ENCODE assay signal across 8 cellular contexts in the genomic region with DNA sequence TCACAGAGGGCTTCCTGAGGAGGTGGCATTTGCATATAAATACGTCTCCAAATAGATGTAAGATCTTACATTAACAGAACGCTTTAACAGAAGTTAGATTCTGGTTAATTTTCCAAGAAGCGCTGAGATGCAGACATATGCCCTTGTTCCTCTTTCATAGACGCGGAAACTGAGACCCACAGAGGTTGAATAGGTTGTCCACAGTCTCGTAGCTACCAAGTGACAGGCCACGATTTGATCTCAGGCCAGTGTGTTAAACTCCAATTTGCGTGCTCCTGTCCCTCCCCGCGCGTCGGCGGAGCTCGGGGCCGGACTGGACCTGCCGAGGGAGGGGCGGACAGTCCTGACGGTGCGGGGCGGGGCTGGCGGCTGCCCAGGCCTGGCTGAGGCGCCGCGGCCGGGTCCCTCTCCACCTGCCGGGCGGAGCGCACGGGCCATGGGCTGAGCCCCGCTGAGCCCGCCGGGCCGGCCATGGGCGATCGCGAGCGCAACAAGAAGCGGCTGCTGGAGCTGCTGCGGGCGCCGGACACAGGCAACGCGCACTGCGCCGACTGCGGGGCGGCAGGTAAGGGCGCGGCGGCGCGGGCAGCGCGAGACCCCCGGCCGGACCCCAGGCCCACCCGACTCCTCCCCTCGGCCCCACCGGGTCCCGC. TPM values are rescaled to one million over a fixed set of nuclear protein-coding genes. Genes with fewer than 3 reads are reported as not detected.
DNase-seq lines count a peak whose midpoint lies in the region; ATAC-seq and TF ChIP-seq lines count a peak whose summit lies in the region.

A gene with protein sequence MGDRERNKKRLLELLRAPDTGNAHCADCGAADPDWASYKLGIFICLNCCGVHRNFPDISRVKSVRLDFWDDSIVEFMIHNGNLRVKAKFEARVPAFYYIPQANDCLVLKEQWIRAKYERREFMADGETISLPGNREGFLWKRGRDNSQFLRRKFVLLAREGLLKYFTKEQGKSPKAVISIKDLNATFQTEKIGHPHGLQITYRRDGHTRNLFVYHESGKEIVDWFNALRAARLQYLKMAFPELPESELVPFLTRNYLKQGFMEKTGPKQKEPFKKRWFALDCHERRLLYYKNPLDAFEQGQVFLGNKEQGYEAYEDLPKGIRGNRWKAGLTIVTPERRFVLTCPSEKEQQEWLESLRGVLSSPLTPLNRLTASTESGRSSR (plus strand): TSS at position 402 of the 653 bp plus-strand sequence. CDS start 70 bp downstream, at position 472.

- POLR2A ChIA-PET in Caco-2 (lab: Charles Lee) = interaction anchor here (0.5 to 0.6 kb wide), 2 partner anchors 97 to 807 kb away, joined by 3 to 7 read pairs; a partner anchor contains a TSS
- POLR2A ChIA-PET in activated CD4-positive, alpha-beta memory T cell treated with anti-CD3 and anti-CD28 coated beads, Interleukin-2, amount 10 ng/mL, durations not matched to agents 7 days and 5 days (lab: Charles Lee) = interaction anchor here (1.0 kb wide), 1 partner anchor 15 kb away, joined by 4 read pairs; a partner anchor contains a TSS

- peak within 1 kb of the TSS; percentile 88 for H4K8ac ChIP-seq in neuronal stem cell (ENCODE audit: low read depth, low read length)

- H3K27me3 ChIP-seq in Caco-2 (replicated peaks; ENCODE audit: control insufficient read depth, insufficient read depth, low read length) (no peaks in the 10 kb centered on the region; the same call in none of the 2 replicates), HUES6 (ENCODE audit: control insufficient read depth, insufficient read depth, low read length) (peaks cover 56% of the 10 kb centered on the region), neuronal stem cell (ENCODE audit: control insufficient read depth in 3 of 3, insufficient read depth in 3 of 3, low read depth in 1 of 3, low read length in 3 of 3) (peaks cover 9 to 58% (median 32%) of the 10 kb centered on the region in 3 experiments)

- no peak within 1 kb of the TSS for H3K4ac ChIP-seq in neuronal stem cell (ENCODE audit: low read length)

- H3K9me3 ChIP-seq in Caco-2 (no peaks in the 10 kb centered on the region), HUES6 (ENCODE audit: control insufficient read depth, insufficient read depth, low read depth, low read length) (no peaks in the 10 kb centered on the region), neuronal stem cell (replicated peaks in 1 of 2; ENCODE audit: control insufficient read depth in 2 of 2, insufficient read depth in 1 of 2, low read depth in 1 of 2, low read length in 2 of 2) (peaks cover 0 to 2% of the 10 kb centered on the region in 2 donors)

- H3K14ac ChIP-seq in neuronal stem cell (ENCODE audit: low read length) = peak within 1 kb of the TSS; percentile 60

- peak within 1 kb of the TSS; percentile 42 for H3K4me3 ChIP-seq in Caco-2 (ENCODE audit: low read depth, low read length)
- H3K4me3 ChIP-seq in HUES6 (ENCODE audit: low read depth, low read length) = peak within 1 kb of the TSS; percentile 62
- peak within 1 kb of the TSS; percentile 26 to 80 for H3K4me3 ChIP-seq in neuronal stem cell (ENCODE audit: low read length in 2 of 2)

- ATAC-seq in GM21526 (IDR thresholded peaks at IDR 0.05; ENCODE audit: low FRiP score, unreplicated experiment) = no peak

- H4K91ac ChIP-seq in neuronal stem cell (ENCODE audit: low read depth, low read length, poor library complexity) = no peak within 1 kb of the TSS

- H3K27me3 Mint-ChIP-seq in Caco-2 (ENCODE audit: insufficient read depth, unreplicated experiment) = peaks cover 16% of the 10 kb centered on the region
- peaks cover 50% of the 10 kb centered on the region for H3K27me3 Mint-ChIP-seq in activated CD4-positive, alpha-beta memory T cell treated with anti-CD3 and anti-CD28 coated beads, Interleukin-2, amount 10 ng/mL, durations not matched to agents 7 days and 5 days

- peaks cover 6% of the 10 kb centered on the region for H3K36me3 Mint-ChIP-seq in Caco-2 (ENCODE audit: insufficient read depth, unreplicated experiment)
- no peaks in the 10 kb centered on the region for H3K36me3 Mint-ChIP-seq in activated CD4-positive, alpha-beta memory T cell treated with anti-CD3 and anti-CD28 coated beads, Interleukin-2, amount 10 ng/mL, durations not matched to agents 7 days and 5 days (ENCODE audit: low read depth)

- CTCF ChIA-PET in Caco-2 (lab: Charles Lee) = interaction anchor here (0.6 to 0.7 kb wide), 2 partner anchors 13 to 174 kb away, joined by 3 to 4 read pairs; no protein-coding TSS in a partner anchor
- CTCF ChIA-PET in activated CD4-positive, alpha-beta memory T cell treated with anti-CD3 and anti-CD28 coated beads, Interleukin-2, amount 10 ng/mL, durations not matched to agents 7 days and 5 days (lab: Charles Lee) = no interaction called here

- peak within 1 kb of the TSS; percentile 71 for H3K27ac Mint-ChIP-seq in Caco-2 (ENCODE audit: unreplicated experiment)
- no peak within 1 kb of the TSS for H3K27ac Mint-ChIP-seq in activated CD4-positive, alpha-beta memory T cell treated with anti-CD3 and anti-CD28 coated beads, Interleukin-2, amount 10 ng/mL, durations not matched to agents 7 days and 5 days

- peak within 1 kb of the TSS; percentile 84 for H2BK5ac ChIP-seq in neuronal stem cell (ENCODE audit: low read length)

- H2AK5ac ChIP-seq in neuronal stem cell (ENCODE audit: low read depth, low read length) = no peak within 1 kb of the TSS

- H3K9ac ChIP-seq in HUES6 (ENCODE audit: low read length) (no peak within 1 kb of the TSS), neuronal stem cell (ENCODE audit: low read depth, low read length, poor library complexity) (peak within 1 kb of the TSS; percentile 74)

- no TSS peak for BruUV-seq in Caco-2 (replicated peaks; lab: Mats Ljungman, UMichigan)

- no CpG with 5 or more reads among the region's 60 CpGs for WGBS in neuronal stem cell (ENCODE audit: extremely low coverage in 2 of 2, insufficient read length in 2 of 2, insufficient replicate concordance in 1 of 2), 2 donors

- H3K4me3 Mint-ChIP-seq in Caco-2 (ENCODE audit: unreplicated experiment) = peak within 1 kb of the TSS; percentile 83
- peak within 1 kb of the TSS; percentile 54 for H3K4me3 Mint-ChIP-seq in activated CD4-positive, alpha-beta memory T cell treated with anti-CD3 and anti-CD28 coated beads, Interleukin-2, amount 10 ng/mL, durations not matched to agents 7 days and 5 days

- no peaks in the 10 kb centered on the region for H3K36me3 ChIP-seq in Caco-2 (ENCODE audit: control insufficient read depth, insufficient read depth, low read length)
- H3K36me3 ChIP-seq in HUES6 (ENCODE audit: control insufficient read depth, insufficient read depth, low read length) = no peaks in the 10 kb centered on the region
- H3K36me3 ChIP-seq in neuronal stem cell (replicated peaks in 1 of 2; ENCODE audit: control insufficient read depth in 2 of 2, insufficient read depth in 2 of 2, low read length in 2 of 2) = no peaks in the 10 kb centered on the region

- H3K4me1 ChIP-seq in Caco-2 (no peaks in the 10 kb centered on the region), HUES6 (ENCODE audit: control insufficient read depth, insufficient read depth, low read length) (0 out of 2 replicates have a peak, but pooled peaks cover 3% of the 10 kb centered on the region), neuronal stem cell (ENCODE audit: control insufficient read depth in 2 of 2, insufficient read depth in 1 of 2, low read depth in 1 of 2, low read length in 2 of 2) (peaks cover 4 to 5% of the 10 kb centered on the region in 2 donors)

- intact Hi-C loops in Caco-2 (cut with micrococcal nuclease; ENCODE audit: unreplicated experiment) = loop anchor here (10.0 kb wide), 1 partner anchor 83 kb away; no protein-coding TSS in a partner anchor
- intact Hi-C loops in head of caudate nucleus (cut with DNase I) = no loop called here

- TF ChIP-seq CTCF in Caco-2 (IDR thresholded peaks at IDR 0.05; ENCODE audit: insufficient read depth in 1 of 2, low read depth in 1 of 2, low read length in 1 of 2, severe bottlenecking in 1 of 2, unreplicated experiment in 1 of 2) = no peak

- H3K27ac ChIP-seq in HUES6 (ENCODE audit: low read depth, low read length) (no peak within 1 kb of the TSS), neuronal stem cell (replicated peaks; ENCODE audit: low read length) (no peak within 1 kb of the TSS)

- H3K18ac ChIP-seq in neuronal stem cell (ENCODE audit: low read length) = peak within 1 kb of the TSS; percentile 88

- DNase-seq in Caco-2 (peak; percentile 58 to 81), head of caudate nucleus (peak in 35 of 42 donors; percentile 9 to 61 (median 26)), neuronal stem cell (ENCODE audit: low spot score) (no peak), HCEC 1CT (no peak), NCI-H2029 (lab: John Stamatoyannopoulos, UW) (no peak)
- DNase-seq in activated CD4-positive, alpha-beta memory T cell treated with anti-CD3 and anti-CD28 coated beads, Interleukin-2, amount 10 ng/mL, durations not matched to agents 7 days and 5 days = no peak

- peak within 1 kb of the TSS; percentile 82 for H3K4me2 ChIP-seq in neuronal stem cell (ENCODE audit: insufficient read depth, low read length, poor library complexity, severe bottlenecking)

- no peak within 1 kb of the TSS for H2BK12ac ChIP-seq in neuronal stem cell (ENCODE audit: low read length)

- no peak within 1 kb of the TSS for H2BK120ac ChIP-seq in neuronal stem cell (ENCODE audit: low read depth, low read length)

- H2BK15ac ChIP-seq in neuronal stem cell (ENCODE audit: low read length) = peak within 1 kb of the TSS; percentile 49

- no peaks in the 10 kb centered on the region for H3K79me1 ChIP-seq in neuronal stem cell (ENCODE audit: low read depth, low read length)

- H2AFZ ChIP-seq in neuronal stem cell (ENCODE audit: low read length) = peak within 1 kb of the TSS; percentile 89

- H3K23ac ChIP-seq in neuronal stem cell (ENCODE audit: low read depth, low read length, poor library complexity) = peak within 1 kb of the TSS; percentile 78

- no peaks in the 10 kb centered on the region for H3K9me3 Mint-ChIP-seq in Caco-2 (ENCODE audit: unreplicated experiment)
- H3K9me3 Mint-ChIP-seq in activated CD4-positive, alpha-beta memory T cell treated with anti-CD3 and anti-CD28 coated beads, Interleukin-2, amount 10 ng/mL, durations not matched to agents 7 days and 5 days = no peaks in the 10 kb centered on the region

- peaks cover 18% of the 10 kb centered on the region for H3K4me1 Mint-ChIP-seq in Caco-2 (ENCODE audit: low read depth, unreplicated experiment)
- H3K4me1 Mint-ChIP-seq in activated CD4-positive, alpha-beta memory T cell treated with anti-CD3 and anti-CD28 coated beads, Interleukin-2, amount 10 ng/mL, durations not matched to agents 7 days and 5 days = peaks cover 12% of the 10 kb centered on the region

RNA-seq across cellular contexts. Expression of the gene that starts here (rescaled TPM):
- total RNA-seq in Caco-2 (2022) = 1.8 and 3.1 TPM in 2 replicates
- under 1 TPM; 0.43 to 0.65 TPM for total RNA-seq in activated CD4-positive, alpha-beta memory T cell treated with anti-CD3 and anti-CD28 coated beads, Interleukin-2, amount 10 ng/mL, durations not matched to agents 7 days and 5 days
- 1.5 TPM for polyA plus RNA-seq in neuronal stem cell (2013, experiment 1 of 2)
- polyA plus RNA-seq in neuronal stem cell (2013, experiment 2 of 2) = 2.3 TPM

Comparison
In these comparisons a context has a peak if more than half of its experiments do, and no peak if none do; other contexts are left out.
1. DNase-seq: peak in Caco-2 (2 of 2) and head of caudate nucleus (35 of 42); none in activated CD4-positive, alpha-beta memory T cell treated with anti-CD3 and anti-CD28 coated beads, Interleukin-2, amount 10 ng/mL, durations not matched to agents 7 days and 5 days (single experiment), neuronal stem cell (single experiment), HCEC 1CT (single experiment) and NCI-H2029 (single experiment).
2. Peak in every context shown above with its lines, with median percentiles within 50 percentile points of each other: H3K4me3 ChIP-seq.